In genomic region chr5:31937226-31937625, GRCh38 we compare ENCODE assay signal across 17 cellular contexts.
DNase-seq lines count a peak whose midpoint lies in the region; ATAC-seq and TF ChIP-seq lines count a peak whose summit lies in the region.
"Had no signal": no experiment of that assay in that cellular context is flagged by ENCODE, and none has a peak within 500 bp of the region (broad histone marks: within the 10 kb centered on the region; RNA-seq: fewer than 3 reads in every experiment).

No MANE protein-coding gene starts in this region.

- H3K4me3 ChIP-seq in left lung, result peak overlapping the region; percentile 24 to 33
- H3K4me3 ChIP-seq in GM23338, result no peak overlapping the region
- H3K4me3 ChIP-seq in effector memory CD4-positive, alpha-beta T cell (ENCODE audit: insufficient read depth, low read depth, low read length, poor library complexity, severe bottlenecking), result no peak overlapping the region
- H3K4me3 ChIP-seq: SK-N-MC, transverse colon had no signal

- intact Hi-C loops in left lung (cut with DNase I), result no loop called here

- H3K4me1 ChIP-seq in left lung (peaks cover 11% of the 10 kb centered on the region in 2 donors), GM23338 (ENCODE audit: insufficient read depth) (no peaks in the 10 kb centered on the region)
- no peaks in the 10 kb centered on the region for H3K4me1 ChIP-seq in effector memory CD4-positive, alpha-beta T cell (ENCODE audit: control insufficient read depth, insufficient read depth, low read length, poor library complexity, severe bottlenecking)

- DNase-seq in H4 (ENCODE audit: low spot score) (peak; percentile 69), T47D (ENCODE audit: low read depth in 1 of 2, low spot score in 1 of 2) (peak; percentile 33 to 87), left lung (no peak), GM23338 (ENCODE audit: low spot score) (no peak), RKO (ENCODE audit: low spot score) (no peak)
- no peak for DNase-seq in activated CD8-positive, alpha-beta T cell treated with anti-CD3 and anti-CD28 coated beads, Interleukin-2, amount 10 ng/mL, durations not matched to agents 7 days and 5 days
- DNase-seq in effector memory CD4-positive, alpha-beta T cell, result no peak
- DNase-seq: activated T-cell treated with anti-CD3 and anti-CD28 coated beads, Interleukin-2, amount 50 U/mL, for 72 hours; endodermal cell; NCI-H1105 treated with DMSO at 0.1 percent for 48 hours; NCI-H524; stimulated activated CD4-positive, alpha-beta T cell treated with anti-CD3 and anti-CD28 coated beads, Interleukin-15, amount 100 ng/mL, for 24 hours; transverse colon had no signal

- in situ Hi-C loops in T47D (cut with HindIII; ENCODE audit: low pct_unique_long_range_greater_than_20kb, low sequenced_read_pairs), result no loop called here

- peak overlapping the region; percentile 2 to 11 for H3K27ac ChIP-seq in left lung
- H3K27ac ChIP-seq in GM23338 (ENCODE audit: low read depth), result no peak overlapping the region
- no peak overlapping the region for H3K27ac ChIP-seq in effector memory CD4-positive, alpha-beta T cell (ENCODE audit: insufficient read depth, low read length, poor library complexity, severe bottlenecking)
- H3K27ac ChIP-seq: SK-N-MC, transverse colon had no signal

- no peaks in the 10 kb centered on the region for H3K36me3 ChIP-seq in left lung
- no peaks in the 10 kb centered on the region for H3K36me3 ChIP-seq in GM23338 (ENCODE audit: insufficient read depth)
- no peaks in the 10 kb centered on the region for H3K36me3 ChIP-seq in effector memory CD4-positive, alpha-beta T cell (ENCODE audit: control insufficient read depth, insufficient read depth, low read length)
- H3K36me3 ChIP-seq: transverse colon had no signal

- H3K27ac Mint-ChIP-seq in stimulated activated memory B cell treated with anti-CD40 and anti-IgM and Interleukin-4, amounts not matched to agents 10 μg/mL and 1 μg/mL and 100 μg/mL, for 72 hours, result no peak overlapping the region
- no peak overlapping the region for H3K27ac Mint-ChIP-seq in activated CD8-positive, alpha-beta T cell treated with anti-CD3 and anti-CD28 coated beads, Interleukin-2, amount 10 ng/mL, durations not matched to agents 7 days and 5 days
- no peak overlapping the region for H3K27ac Mint-ChIP-seq in GM23338
- H3K27ac Mint-ChIP-seq: activated naive CD4-positive, alpha-beta T cell treated with anti-CD3 and anti-CD28 coated beads, Interleukin-2, amount 50 U/mL, for 72 hours; activated T-cell treated with anti-CD3 and anti-CD28 coated beads, Interleukin-2, amount 50 U/mL, for 72 hours; endodermal cell; T-helper 2 cell treated with Interferon-gamma antibody and Interleukin-4, amounts not matched to agents 5 μg/mL and 100 μg/mL, for 36 hours had no signal

- CTCF ChIA-PET in activated CD8-positive, alpha-beta T cell treated with anti-CD3 and anti-CD28 coated beads, Interleukin-2, amount 10 ng/mL, durations not matched to agents 7 days and 5 days (lab: Charles Lee), result no interaction called here

- H4K20me1 ChIP-seq in GM23338 (replicated peaks; ENCODE audit: insufficient read depth), result no peaks in the 10 kb centered on the region

- POLR2A ChIA-PET in activated CD8-positive, alpha-beta T cell treated with anti-CD3 and anti-CD28 coated beads, Interleukin-2, amount 10 ng/mL, durations not matched to agents 7 days and 5 days (lab: Charles Lee), result no interaction called here

- peaks cover 23% of the 10 kb centered on the region; the same call in 1 of the 2 replicates for H3K9me2 ChIP-seq in GM23338 (ENCODE audit: insufficient read depth)

- TF ChIP-seq CTCF in left lung (IDR thresholded peaks at IDR 0.05) (no peak), GM23338 (conservative IDR thresholded peaks at IDR 0.05; ENCODE audit: low read depth in 2 of 2) (no peak)

- H3K4me3 Mint-ChIP-seq in stimulated activated memory B cell treated with anti-CD40 and anti-IgM and Interleukin-4, amounts not matched to agents 10 μg/mL and 1 μg/mL and 100 μg/mL, for 72 hours, result no peak overlapping the region
- H3K4me3 Mint-ChIP-seq in activated CD8-positive, alpha-beta T cell treated with anti-CD3 and anti-CD28 coated beads, Interleukin-2, amount 10 ng/mL, durations not matched to agents 7 days and 5 days, result no peak overlapping the region
- H3K4me3 Mint-ChIP-seq in GM23338, result no peak overlapping the region
- H3K4me3 Mint-ChIP-seq: activated T-cell treated with anti-CD3 and anti-CD28 coated beads, Interleukin-2, amount 50 U/mL, for 72 hours; endodermal cell; T-helper 2 cell treated with Interferon-gamma antibody and Interleukin-4, amounts not matched to agents 5 μg/mL and 100 μg/mL, for 36 hours had no signal

- no peaks in the 10 kb centered on the region for H3K9me3 ChIP-seq in left lung
- no peaks in the 10 kb centered on the region for H3K9me3 ChIP-seq in effector memory CD4-positive, alpha-beta T cell (ENCODE audit: control insufficient read depth, low read length)
- H3K9me3 ChIP-seq: transverse colon had no signal

- no peaks in the 10 kb centered on the region for H3F3A ChIP-seq in GM23338 (replicated peaks; ENCODE audit: low read depth)

- H3K79me2 ChIP-seq in GM23338 (replicated peaks; ENCODE audit: insufficient read depth), result no peaks in the 10 kb centered on the region; the same call in 1 of the 2 replicates

- H3K36me3 Mint-ChIP-seq in stimulated activated memory B cell treated with anti-CD40 and anti-IgM and Interleukin-4, amounts not matched to agents 10 μg/mL and 1 μg/mL and 100 μg/mL, for 72 hours, result no peaks in the 10 kb centered on the region
- H3K36me3 Mint-ChIP-seq in activated CD8-positive, alpha-beta T cell treated with anti-CD3 and anti-CD28 coated beads, Interleukin-2, amount 10 ng/mL, durations not matched to agents 7 days and 5 days (ENCODE audit: low read depth), result no peaks in the 10 kb centered on the region
- peaks cover 2% of the 10 kb centered on the region; the same call in 1 of the 3 replicates for H3K36me3 Mint-ChIP-seq in GM23338 (ENCODE audit: low read depth)
- H3K36me3 Mint-ChIP-seq: activated naive CD4-positive, alpha-beta T cell treated with anti-CD3 and anti-CD28 coated beads, Interleukin-2, amount 50 U/mL, for 72 hours had no signal

- H3K9me3 Mint-ChIP-seq in stimulated activated memory B cell treated with anti-CD40 and anti-IgM and Interleukin-4, amounts not matched to agents 10 μg/mL and 1 μg/mL and 100 μg/mL, for 72 hours, result peaks cover 2% of the 10 kb centered on the region
- H3K9me3 Mint-ChIP-seq in activated CD8-positive, alpha-beta T cell treated with anti-CD3 and anti-CD28 coated beads, Interleukin-2, amount 10 ng/mL, durations not matched to agents 7 days and 5 days (ENCODE audit: insufficient read depth), result no peaks in the 10 kb centered on the region
- H3K9me3 Mint-ChIP-seq in GM23338, result no peaks in the 10 kb centered on the region
- H3K9me3 Mint-ChIP-seq: endodermal cell; T-helper 2 cell treated with Interferon-gamma antibody and Interleukin-4, amounts not matched to agents 5 μg/mL and 100 μg/mL, for 36 hours had no signal

- H3K27me3 Mint-ChIP-seq in stimulated activated memory B cell treated with anti-CD40 and anti-IgM and Interleukin-4, amounts not matched to agents 10 μg/mL and 1 μg/mL and 100 μg/mL, for 72 hours, result no peaks in the 10 kb centered on the region
- H3K27me3 Mint-ChIP-seq in activated CD8-positive, alpha-beta T cell treated with anti-CD3 and anti-CD28 coated beads, Interleukin-2, amount 10 ng/mL, durations not matched to agents 7 days and 5 days (ENCODE audit: low read depth), result no peaks in the 10 kb centered on the region
- peaks cover 4% of the 10 kb centered on the region for H3K27me3 Mint-ChIP-seq in GM23338 (ENCODE audit: insufficient read depth, low read depth, poor library complexity)

- no peak overlapping the region for H2AFZ ChIP-seq in GM23338

- ATAC-seq in left lung, result peak; percentile 69
- peak; percentile 13 for ATAC-seq in stimulated activated memory B cell treated with anti-CD40 and anti-IgM and Interleukin-4, amounts not matched to agents 10 μg/mL and 1 μg/mL and 100 μg/mL, for 72 hours
- ATAC-seq in activated CD8-positive, alpha-beta T cell treated with anti-CD3 and anti-CD28 coated beads, Interleukin-2, amount 10 ng/mL, durations not matched to agents 7 days and 5 days, result no peak
- ATAC-seq in GM23338, result no peak
- ATAC-seq: activated naive CD4-positive, alpha-beta T cell treated with anti-CD3 and anti-CD28 coated beads, Interleukin-2, amount 50 U/mL, for 72 hours; activated T-cell treated with anti-CD3 and anti-CD28 coated beads, Interleukin-2, amount 50 U/mL, for 72 hours had no signal

- H3K27me3 ChIP-seq in left lung, result no peaks in the 10 kb centered on the region
- H3K27me3 ChIP-seq in GM23338 (ENCODE audit: insufficient read depth), result no peaks in the 10 kb centered on the region
- no peaks in the 10 kb centered on the region for H3K27me3 ChIP-seq in effector memory CD4-positive, alpha-beta T cell (replicated peaks; ENCODE audit: control insufficient read depth, insufficient read depth, low read length, poor library complexity, severe bottlenecking)
- H3K27me3 ChIP-seq: transverse colon had no signal

- H3K4me2 ChIP-seq in GM23338, result no peak overlapping the region

- H3K4me1 Mint-ChIP-seq in stimulated activated memory B cell treated with anti-CD40 and anti-IgM and Interleukin-4, amounts not matched to agents 10 μg/mL and 1 μg/mL and 100 μg/mL, for 72 hours, result no peaks in the 10 kb centered on the region
- H3K4me1 Mint-ChIP-seq in activated CD8-positive, alpha-beta T cell treated with anti-CD3 and anti-CD28 coated beads, Interleukin-2, amount 10 ng/mL, durations not matched to agents 7 days and 5 days (ENCODE audit: low read depth), result no peaks in the 10 kb centered on the region
- H3K4me1 Mint-ChIP-seq in GM23338, result peaks cover 6% of the 10 kb centered on the region; the same call in 2 of the 3 replicates

TF ChIP-seq in GM23338, 12 proteins besides CTCF, POLR2A, EP300 and RAD21 (continues in another document):
- TF ChIP-seq JUNB (IDR thresholded peaks at IDR 0.05; ENCODE audit: unreplicated experiment), result no peak

Comparison
In these comparisons a context has a peak if more than half of its experiments do, and no peak if none do; other contexts are left out.
1. DNase-seq: peak in H4 (single experiment) and T47D (2 of 2); none in left lung (0 of 2), activated CD8-positive, alpha-beta T cell treated with anti-CD3 and anti-CD28 coated beads, Interleukin-2, amount 10 ng/mL, durations not matched to agents 7 days and 5 days (single experiment), GM23338 (single experiment), effector memory CD4-positive, alpha-beta T cell (0 of 3) and RKO (single experiment).
2. ATAC-seq: peak in left lung (single experiment) and stimulated activated memory B cell treated with anti-CD40 and anti-IgM and Interleukin-4, amounts not matched to agents 10 μg/mL and 1 μg/mL and 100 μg/mL, for 72 hours (single experiment); none in activated CD8-positive, alpha-beta T cell treated with anti-CD3 and anti-CD28 coated beads, Interleukin-2, amount 10 ng/mL, durations not matched to agents 7 days and 5 days (single experiment) and GM23338 (single experiment).
3. H3K27ac ChIP-seq: peak in left lung (2 of 2); none in GM23338 (single experiment) and effector memory CD4-positive, alpha-beta T cell (single experiment).
4. H3K4me3 ChIP-seq: peak in left lung (2 of 2); none in GM23338 (single experiment) and effector memory CD4-positive, alpha-beta T cell (single experiment).